Comparison of ENCODE assay signal across 21 cellular contexts in genomic region chr3:52084954-52085730, GRCh38. TPM values are rescaled to one million over a fixed set of nuclear protein-coding genes. Genes with fewer than 3 reads are reported as not detected.
DNase-seq lines count a peak whose midpoint lies in the region; ATAC-seq, FAIRE-seq and TF ChIP-seq lines count a peak whose summit lies in the region.
"Had no signal": no experiment of that assay in that cellular context is flagged by ENCODE, and none has a peak within 500 bp of the region (broad histone marks: within the 10 kb centered on the region; RNA-seq: fewer than 3 reads in every experiment).

No MANE protein-coding gene starts in this region.

- H3K9me2 ChIP-seq in SK-N-SH, result no peaks in the 10 kb centered on the region

- no peak overlapping the region for H3K4me2 ChIP-seq in SK-N-SH
- H3K4me2 ChIP-seq: PC-9 had no signal

- H3K4me1 ChIP-seq in SK-N-SH (ENCODE audit: control insufficient read depth in 1 of 2, insufficient read depth in 2 of 2, low read depth in 1 of 2, low read length in 1 of 2), result peaks cover 11 to 33% of the 10 kb centered on the region in 2 experiments
- peaks cover 15% of the 10 kb centered on the region for H3K4me1 ChIP-seq in right cardiac atrium (ENCODE audit: control insufficient read depth, insufficient read depth, low read length)
- H3K4me1 ChIP-seq in spleen, result peaks cover 0 to 49% (median 25%) of the 10 kb centered on the region in 6 donors
- peaks cover 4% of the 10 kb centered on the region for H3K4me1 ChIP-seq in effector memory CD4-positive, alpha-beta T cell (ENCODE audit: control insufficient read depth, insufficient read depth, low read length, poor library complexity, severe bottlenecking)

- no peaks in the 10 kb centered on the region for H3K36me3 ChIP-seq in SK-N-SH (replicated peaks in 1 of 2; ENCODE audit: control insufficient read depth in 1 of 2, insufficient read depth in 2 of 2, low read length in 1 of 2)
- no peaks in the 10 kb centered on the region for H3K36me3 ChIP-seq in spleen
- no peaks in the 10 kb centered on the region for H3K36me3 ChIP-seq in effector memory CD4-positive, alpha-beta T cell (ENCODE audit: control insufficient read depth, insufficient read depth, low read length)
- H3K36me3 ChIP-seq: upper lobe of right lung had no signal

- intact Hi-C loops in Right ventricle myocardium inferior (cut with DNase I) (no loop called here), cardiac septum (cut with DNase I) (no loop called here), right cardiac atrium (cut with DNase I) (no loop called here), spleen (cut with DNase I; ENCODE audit: low total_unique reads) (no loop called here)

- no peak for ATAC-seq in Right ventricle myocardium inferior
- ATAC-seq in right cardiac atrium, result no peak
- ATAC-seq in activated CD4-positive, CD25-positive, alpha-beta regulatory T cell treated with anti-CD3 and anti-CD28 coated beads, Interleukin-2, amount 50 U/mL, for 24 hours, result no peak
- ATAC-seq: left colon, upper lobe of right lung had no signal

- H3K27ac ChIP-seq in SK-N-SH (ENCODE audit: low read depth in 2 of 2, low read length in 1 of 2), result no peak overlapping the region
- H3K27ac ChIP-seq in right cardiac atrium (ENCODE audit: low read length), result no peak overlapping the region
- no peak overlapping the region for H3K27ac ChIP-seq in spleen
- H3K27ac ChIP-seq in effector memory CD4-positive, alpha-beta T cell (ENCODE audit: insufficient read depth, low read length, poor library complexity, severe bottlenecking), result no peak overlapping the region
- H3K27ac ChIP-seq: PC-9, upper lobe of right lung had no signal

- 0 out of 2 replicates have a peak, but pooled peaks have one; percentile 9 for TF ChIP-seq CTCF in SK-N-SH (IDR thresholded peaks at IDR 0.05)
- no peak for TF ChIP-seq CTCF in spleen (IDR thresholded peaks at IDR 0.05 in 8 of 11, conservative IDR thresholded peaks at IDR 0.05 in 3 of 11)

- peak; percentile 20 for TF ChIP-seq RAD21 in SK-N-SH (IDR thresholded peaks at IDR 0.05; ENCODE audit: low read length)

- H3K9me3 ChIP-seq in SK-N-SH (no peaks in the 10 kb centered on the region), right cardiac atrium (ENCODE audit: control insufficient read depth, low read length) (no peaks in the 10 kb centered on the region), spleen (no peaks in the 10 kb centered on the region)
- H3K9me3 ChIP-seq in effector memory CD4-positive, alpha-beta T cell (ENCODE audit: control insufficient read depth, low read length), result no peaks in the 10 kb centered on the region
- H3K9me3 ChIP-seq: upper lobe of right lung had no signal

- no peak overlapping the region for H3K9ac ChIP-seq in SK-N-SH

- TF ChIP-seq EP300 in SK-N-SH (IDR thresholded peaks at IDR 0.05; ENCODE audit: borderline replicate concordance in 1 of 2, low read depth in 1 of 2, low read length in 1 of 2), result no peak

- WGBS in SK-N-SH (ENCODE audit: low lambda C conversion rate), result 88% methylated on average over 14 of the region's 14 CpGs
- WGBS in right cardiac atrium, result 90% methylated on average over 14 of the region's 14 CpGs
- 88 to 93% (median 91%) methylated on average over 12 to 14 of the region's 14 CpGs for WGBS in spleen, 5 donors

- H3K79me2 ChIP-seq in SK-N-SH (ENCODE audit: insufficient read depth), result no peaks in the 10 kb centered on the region; the same call in 1 of the 2 replicates

- CTCF ChIA-PET in SK-N-SH (lab: Yijun Ruan, JAX), result interaction anchor here (0.7 to 3.3 kb wide), 11 partner anchors 13 to 83 kb away, joined by 3 to 13 read pairs (median 3); no protein-coding TSS in a partner anchor

- H3K4me3 ChIP-seq in SK-N-SH (ENCODE audit: low read depth in 2 of 2, low read length in 1 of 2) (no peak overlapping the region), right cardiac atrium (ENCODE audit: low read length) (no peak overlapping the region), spleen (no peak overlapping the region)
- H3K4me3 ChIP-seq in effector memory CD4-positive, alpha-beta T cell (ENCODE audit: insufficient read depth, low read depth, low read length, poor library complexity, severe bottlenecking), result no peak overlapping the region
- H3K4me3 ChIP-seq: PC-9, upper lobe of right lung had no signal

- FAIRE-seq in GM12892 (lab: Jason Lieb, UNC), result no peak
- FAIRE-seq: D721Med had no signal

- POLR2A ChIA-PET in SK-N-SH (lab: Yijun Ruan, JAX), result interaction anchor here (1.2 kb wide), 1 partner anchor 16 kb away, joined by 3 read pairs; no protein-coding TSS in a partner anchor

- H4K20me1 ChIP-seq in SK-N-SH (ENCODE audit: insufficient read depth), result no peaks in the 10 kb centered on the region

- no peak overlapping the region for H2AFZ ChIP-seq in SK-N-SH (ENCODE audit: low read depth)
- H2AFZ ChIP-seq: PC-9 had no signal

- H3K27me3 ChIP-seq in SK-N-SH (ENCODE audit: insufficient read depth) (no peaks in the 10 kb centered on the region), right cardiac atrium (ENCODE audit: control insufficient read depth, insufficient read depth) (no peaks in the 10 kb centered on the region), spleen (replicated peaks in 1 of 7) (no peaks in the 10 kb centered on the region)
- no peaks in the 10 kb centered on the region for H3K27me3 ChIP-seq in effector memory CD4-positive, alpha-beta T cell (replicated peaks; ENCODE audit: control insufficient read depth, insufficient read depth, low read length, poor library complexity, severe bottlenecking)
- H3K27me3 ChIP-seq: upper lobe of right lung had no signal

- DNase-seq in Right ventricle myocardium inferior (ENCODE audit: missing footprints) (peak; percentile 44), cardiac septum (ENCODE audit: low spot score) (no peak), SK-N-SH (peak; percentile 58), right cardiac atrium (peak; percentile 11 to 53 (median 43)), spleen (peak; percentile 47), GM12892 (ENCODE audit: insufficient read length) (no peak)
- DNase-seq in effector memory CD4-positive, alpha-beta T cell, result no peak
- DNase-seq: ACHN; activated CD4-positive, alpha-beta T cell treated with anti-CD3 and anti-CD28 coated beads for 4 hours; activated T-cell treated with anti-CD3 and anti-CD28 coated beads, Interleukin-2, amount 50 U/mL, for 4 hours; erythroblast; KBM-7; left colon; NCI-H146; NCI-H446 treated with DMSO at 0.1 percent for 48 hours; PC-9; stimulated activated naive CD4-positive, alpha-beta T cell; T-helper 1 cell had no signal

- no peak for TF ChIP-seq POLR2A in spleen (IDR thresholded peaks at IDR 0.05)
- TF ChIP-seq POLR2A in GM12892 (IDR thresholded peaks at IDR 0.05; ENCODE audit: low read depth, low read length), result no peak

- H3F3A ChIP-seq in SK-N-SH (replicated peaks; ENCODE audit: insufficient read depth), result peaks cover 4% of the 10 kb centered on the region

TF ChIP-seq in SK-N-SH, 30 proteins besides CTCF, POLR2A, EP300 and RAD21:
- TF ChIP-seq SMC3 (IDR thresholded peaks at IDR 0.05; ENCODE audit: low read depth, low read length) (peak; percentile 22; the same call in 1 of the 2 replicates), RXRA (IDR thresholded peaks at IDR 0.05; ENCODE audit: borderline replicate concordance, low read depth) (no peak)

RNA-seq across cellular contexts. Expression of gene DUSP7, which starts 28.8 kb away (rescaled TPM):
- 25.0 TPM for total RNA-seq in Right ventricle myocardium inferior
- total RNA-seq in cardiac septum, result 21.2 TPM
- polyA plus RNA-seq in SK-N-SH (2012; rRNA removed), result 24.3 and 25.8 TPM in 2 replicates
- polyA plus RNA-seq in SK-N-SH (2012; cell fraction: cytosol; rRNA removed), result 13.1 and 20.1 TPM in 2 replicates
- polyA plus RNA-seq in SK-N-SH (2012; cell fraction: nucleus; rRNA removed), result 14.4 and 15.6 TPM in 2 replicates
- total RNA-seq in right cardiac atrium, result 10 to 100 TPM; 27.2 to 39.9 (median 36.2) TPM
- 18.1 TPM for polyA plus RNA-seq in right cardiac atrium
- 10 to 100 TPM; 31.5 to 68.6 (median 42.6) TPM for total RNA-seq in spleen
- 10 to 100 TPM in 1 of 3 donors, 1 to 10 TPM in 2; 5.4 to 20.1 (median 6.9) TPM for polyA plus RNA-seq in spleen
- 7.0 TPM for polyA plus RNA-seq in GM12892 (2012; ENCODE audit: missing spikeins)

Comparison
In these comparisons a context has a peak if more than half of its experiments do, and no peak if none do; other contexts are left out.
1. DNase-seq: peak in Right ventricle myocardium inferior (single experiment), SK-N-SH (single experiment), right cardiac atrium (3 of 3) and spleen (single experiment); none in cardiac septum (single experiment), GM12892 (single experiment) and effector memory CD4-positive, alpha-beta T cell (0 of 3).